In genomic region chr7:100373261-100373831, GRCh38 we compare ENCODE assay signal across 10 cellular contexts. TPM values are rescaled to one million over a fixed set of nuclear protein-coding genes. Genes with fewer than 3 reads are reported as not detected.
A peak's percentile ranks its signal among the peaks of the same experiment; 100 is the strongest.
DNase-seq lines count a peak whose midpoint lies in the region; ATAC-seq and TF ChIP-seq lines count a peak whose summit lies in the region.
"Had no signal": no experiment of that assay in that cellular context is flagged by ENCODE, and none has a peak within 500 bp of the region (broad histone marks: within the 10 kb centered on the region; RNA-seq: fewer than 3 reads in every experiment).

PILRA (plus strand) TSS chr7:100373487; CDS start chr7:100373657, 170 bp downstream.

- peak; percentile 69 to 79 for DNase-seq in NOMO-1 (lab: John Stamatoyannopoulos, UW; ENCODE audit: unreplicated experiment in 2 of 2)
- no peak for DNase-seq in esophagus muscularis mucosa (ENCODE audit: extremely low spot score)
- DNase-seq in neuronal stem cell (ENCODE audit: low spot score): no peak
- no peak for DNase-seq in ovary
- no peak for DNase-seq in NCI-H2107 treated with DMSO at 0.1 percent for 48 hours (lab: John Stamatoyannopoulos, UW; ENCODE audit: unreplicated experiment)
- no peak for DNase-seq in OCI-M1 (lab: John Stamatoyannopoulos, UW)
- DNase-seq: NCI-H1105 treated with DMSO at 0.1 percent for 48 hours had no signal

- no peak within 1 kb of the TSS; the same call in 1 of the 2 replicates for H3K4me3 ChIP-seq in BLaER1
- peak within 1 kb of the TSS; percentile 3 to 36 (median 14) for H3K4me3 ChIP-seq in esophagus muscularis mucosa
- no peak within 1 kb of the TSS for H3K4me3 ChIP-seq in neuronal stem cell (ENCODE audit: low read length in 2 of 2)
- H3K4me3 ChIP-seq in ovary: no peak within 1 kb of the TSS

- TF ChIP-seq EP300 in esophagus muscularis mucosa (IDR thresholded peaks at IDR 0.05): no peak
- TF ChIP-seq EP300 in ovary (IDR thresholded peaks at IDR 0.05): no peak

- TF ChIP-seq POLR2A in esophagus muscularis mucosa (IDR thresholded peaks at IDR 0.05; ENCODE audit: low read depth) (no peak), ovary (IDR thresholded peaks at IDR 0.05) (no peak)

- H2AFZ ChIP-seq in neuronal stem cell (ENCODE audit: low read length): peak within 1 kb of the TSS; percentile 78

- TF ChIP-seq CTCF in esophagus muscularis mucosa (IDR thresholded peaks at IDR 0.05): no peak
- no peak for TF ChIP-seq CTCF in ovary (IDR thresholded peaks at IDR 0.05)

- no peaks in the 10 kb centered on the region for H3K36me3 ChIP-seq in BLaER1
- H3K36me3 ChIP-seq in esophagus muscularis mucosa: peaks cover 0 to 9% (median under 1%) of the 10 kb centered on the region in 4 donors
- H3K36me3 ChIP-seq in neuronal stem cell (replicated peaks in 1 of 2; ENCODE audit: control insufficient read depth in 2 of 2, insufficient read depth in 2 of 2, low read length in 2 of 2): peaks cover 4 to 5% of the 10 kb centered on the region in 2 donors
- H3K36me3 ChIP-seq in ovary: no peaks in the 10 kb centered on the region

- peak within 1 kb of the TSS; percentile 90 for H4K8ac ChIP-seq in neuronal stem cell (ENCODE audit: low read depth, low read length)

- 52% methylated on average over 3 of the region's 12 CpGs for WGBS in esophagus muscularis mucosa
- no CpG with 5 or more reads among the region's 12 CpGs for WGBS in neuronal stem cell (ENCODE audit: extremely low coverage in 2 of 2, insufficient read length in 2 of 2, insufficient replicate concordance in 1 of 2), 2 donors
- 32 to 36% (median 36%) methylated on average over 12 of the region's 12 CpGs for WGBS in ovary, 3 donors

- peak within 1 kb of the TSS; percentile 37 for H3K23ac ChIP-seq in neuronal stem cell (ENCODE audit: low read depth, low read length, poor library complexity)

- H3K27ac ChIP-seq in BLaER1: peak within 1 kb of the TSS; percentile 73
- H3K27ac ChIP-seq in esophagus muscularis mucosa (replicated peaks in 1 of 4): peak within 1 kb of the TSS in 3 of 4 donors; percentile 6 to 48 (median 29)
- no peak within 1 kb of the TSS for H3K27ac ChIP-seq in neuronal stem cell (replicated peaks; ENCODE audit: low read length)
- H3K27ac ChIP-seq in ovary: no peak within 1 kb of the TSS
- H3K27ac ChIP-seq: WERI-Rb-1 had no signal

- H3K9ac ChIP-seq in BLaER1: peak within 1 kb of the TSS; percentile 53; the same call in 1 of the 2 replicates
- peak within 1 kb of the TSS; percentile 24 for H3K9ac ChIP-seq in neuronal stem cell (ENCODE audit: low read depth, low read length, poor library complexity)

- peak within 1 kb of the TSS; percentile 93 for H3K18ac ChIP-seq in neuronal stem cell (ENCODE audit: low read length)

- H3K79me1 ChIP-seq in neuronal stem cell (ENCODE audit: low read depth, low read length): no peaks in the 10 kb centered on the region

- H3K14ac ChIP-seq in neuronal stem cell (ENCODE audit: low read length): no peak within 1 kb of the TSS

- H4K20me1 ChIP-seq in BLaER1: peaks cover 6% of the 10 kb centered on the region; the same call in 1 of the 2 replicates

- no peaks in the 10 kb centered on the region for H3K9me3 ChIP-seq in BLaER1
- H3K9me3 ChIP-seq in esophagus muscularis mucosa: no peaks in the 10 kb centered on the region
- no peaks in the 10 kb centered on the region for H3K9me3 ChIP-seq in neuronal stem cell (replicated peaks in 1 of 2; ENCODE audit: control insufficient read depth in 2 of 2, insufficient read depth in 1 of 2, low read depth in 1 of 2, low read length in 2 of 2)
- H3K9me3 ChIP-seq in ovary: no peaks in the 10 kb centered on the region

- peak within 1 kb of the TSS; percentile 80 for H2BK12ac ChIP-seq in neuronal stem cell (ENCODE audit: low read length)

- H3K4me1 ChIP-seq in BLaER1 (peaks cover 64% of the 10 kb centered on the region), esophagus muscularis mucosa (peaks cover 3 to 19% (median 13%) of the 10 kb centered on the region in 4 donors), neuronal stem cell (ENCODE audit: control insufficient read depth in 2 of 2, insufficient read depth in 1 of 2, low read depth in 1 of 2, low read length in 2 of 2) (peaks cover 16 to 17% of the 10 kb centered on the region in 2 donors), ovary (ENCODE audit: insufficient read depth) (peaks cover 1% of the 10 kb centered on the region)

- peak within 1 kb of the TSS; percentile 34 for H2BK5ac ChIP-seq in neuronal stem cell (ENCODE audit: low read length)

- H3K4me2 ChIP-seq in BLaER1 (peak within 1 kb of the TSS; percentile 71), neuronal stem cell (ENCODE audit: insufficient read depth, low read length, poor library complexity, severe bottlenecking) (no peak within 1 kb of the TSS)

- H2BK15ac ChIP-seq in neuronal stem cell (ENCODE audit: low read length): peak within 1 kb of the TSS; percentile 64

- no peak within 1 kb of the TSS for H3K4ac ChIP-seq in neuronal stem cell (ENCODE audit: low read length)

- H3K27me3 ChIP-seq in BLaER1 (no peaks in the 10 kb centered on the region), esophagus muscularis mucosa (no peaks in the 10 kb centered on the region), neuronal stem cell (ENCODE audit: control insufficient read depth in 3 of 3, insufficient read depth in 3 of 3, low read depth in 1 of 3, low read length in 3 of 3) (no peaks in the 10 kb centered on the region), ovary (no peaks in the 10 kb centered on the region)

- H2BK120ac ChIP-seq in neuronal stem cell (ENCODE audit: low read depth, low read length): no peak within 1 kb of the TSS

- no peak for ATAC-seq in HG02885 (IDR thresholded peaks at IDR 0.05; ENCODE audit: poor library complexity, unreplicated experiment)

- intact Hi-C loops in esophagus muscularis mucosa (cut with DNase I) (no loop called here), ovary (cut with DNase I) (no loop called here)

- H4K91ac ChIP-seq in neuronal stem cell (ENCODE audit: low read depth, low read length, poor library complexity): no peak within 1 kb of the TSS

- H2AK5ac ChIP-seq in neuronal stem cell (ENCODE audit: low read depth, low read length): peak within 1 kb of the TSS; percentile 89

RNA-seq across cellular contexts. Expression of gene PILRA, which starts in this region (rescaled TPM):
- total RNA-seq in esophagus muscularis mucosa (1 to 10 TPM; 3.3 to 8.8 (median 5.4) TPM), ovary (10 to 100 TPM in 1 of 7 donors, 1 to 10 TPM in 6; 1.5 to 25.9 (median 4.1) TPM)
- 4.9 TPM for polyA plus RNA-seq in neuronal stem cell (2013, experiment 1 of 2)
- polyA plus RNA-seq in neuronal stem cell (2013, experiment 2 of 2): 5.1 TPM
- polyA plus RNA-seq in ovary: 1 to 10 TPM; 4.8 to 9.0 TPM

Comparison
In these comparisons a context has a peak if more than half of its experiments do, and no peak if none do; other contexts are left out.
1. H3K27ac ChIP-seq: peak in BLaER1 (single experiment) and esophagus muscularis mucosa (3 of 4); none in neuronal stem cell (single experiment) and ovary (0 of 2).
2. H3K4me3 ChIP-seq: peak in esophagus muscularis mucosa (4 of 4); none in BLaER1 (single experiment), neuronal stem cell (0 of 2) and ovary (single experiment).
3. DNase-seq: peak in NOMO-1 (2 of 2); none in esophagus muscularis mucosa (single experiment), neuronal stem cell (single experiment), ovary (0 of 5), NCI-H2107 treated with DMSO at 0.1 percent for 48 hours (single experiment) and OCI-M1 (single experiment).